1 cellular context compared by ENCODE assay signal in the genomic region with DNA sequence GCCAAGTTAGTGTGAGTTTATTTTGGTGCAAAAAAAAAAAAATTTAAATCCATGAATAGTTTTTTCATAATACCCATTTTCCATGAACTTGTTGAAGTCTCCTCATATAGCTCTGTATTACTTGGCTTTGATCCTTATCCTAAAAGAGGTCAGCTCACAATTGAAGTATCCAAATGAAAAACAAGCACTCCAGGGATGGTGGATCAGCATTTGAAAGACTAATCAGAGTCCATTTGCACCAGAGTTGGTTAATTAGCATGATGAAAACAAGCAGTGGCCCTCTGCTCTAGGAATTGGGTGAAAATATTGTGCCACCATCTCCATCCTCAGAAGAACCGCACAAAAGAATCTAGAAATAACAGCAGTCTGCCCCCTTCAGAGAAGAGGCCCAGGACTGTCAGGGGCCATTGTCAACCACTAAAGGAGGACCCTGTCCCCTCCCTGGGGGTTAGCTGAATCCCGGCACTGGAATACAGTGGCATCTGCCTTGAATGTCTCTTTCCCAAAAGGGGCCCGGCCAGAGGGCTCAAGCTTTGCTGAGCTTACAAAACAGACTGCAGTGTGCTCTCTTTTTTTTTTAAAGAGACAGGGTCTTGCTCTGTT.
TF ChIP-seq lines count a peak whose summit lies in the region.

No MANE protein-coding gene starts in this region.

TF ChIP-seq in GM12878, 131 proteins besides CTCF, POLR2A, EP300 and RAD21:
- TF ChIP-seq, protein P1, sequence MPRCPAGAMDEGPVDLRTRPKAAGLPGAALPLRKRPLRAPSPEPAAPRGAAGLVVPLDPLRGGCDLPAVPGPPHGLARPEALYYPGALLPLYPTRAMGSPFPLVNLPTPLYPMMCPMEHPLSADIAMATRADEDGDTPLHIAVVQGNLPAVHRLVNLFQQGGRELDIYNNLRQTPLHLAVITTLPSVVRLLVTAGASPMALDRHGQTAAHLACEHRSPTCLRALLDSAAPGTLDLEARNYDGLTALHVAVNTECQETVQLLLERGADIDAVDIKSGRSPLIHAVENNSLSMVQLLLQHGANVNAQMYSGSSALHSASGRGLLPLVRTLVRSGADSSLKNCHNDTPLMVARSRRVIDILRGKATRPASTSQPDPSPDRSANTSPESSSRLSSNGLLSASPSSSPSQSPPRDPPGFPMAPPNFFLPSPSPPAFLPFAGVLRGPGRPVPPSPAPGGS (IDR thresholded peaks at IDR 0.05; ENCODE audit: borderline replicate concordance, insufficient read depth, low read depth, low read length, poor library complexity, severe bottlenecking): no peak
- TF ChIP-seq NFXL1 (IDR thresholded peaks at IDR 0.05; ENCODE audit: borderline replicate concordance) (no peak), MYB (IDR thresholded peaks at IDR 0.05; ENCODE audit: borderline replicate concordance, low read depth, low read length) (no peak), SREBF1 (IDR thresholded peaks at IDR 0.05; ENCODE audit: low read length) (no peak), BACH1 (IDR thresholded peaks at IDR 0.05; ENCODE audit: borderline replicate concordance) (no peak)
